Comparison of ENCODE assay signal across 26 cellular contexts in the genomic region with DNA sequence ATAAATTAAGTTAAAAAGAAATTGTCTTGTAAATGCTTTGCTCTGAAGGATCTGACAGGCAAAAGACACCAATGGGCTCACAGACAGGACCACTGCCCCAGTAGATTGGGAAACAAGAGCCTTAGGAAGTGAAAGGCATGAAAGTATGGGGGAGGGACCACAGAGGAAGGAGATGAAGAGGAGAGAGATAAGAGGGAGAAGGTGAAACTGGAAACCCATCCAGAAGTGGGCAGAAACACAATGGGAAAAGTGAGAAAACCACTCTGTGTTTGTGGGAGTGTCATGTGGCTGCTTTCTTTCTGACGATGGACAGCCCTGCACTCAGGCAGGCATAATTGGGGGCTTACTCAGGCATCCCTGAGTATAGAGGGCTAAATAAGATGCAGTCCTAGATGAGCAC. TPM values are rescaled to one million over a fixed set of nuclear protein-coding genes. Genes with fewer than 3 reads are reported as not detected.
DNase-seq lines count a peak whose midpoint lies in the region; ATAC-seq and TF ChIP-seq lines count a peak whose summit lies in the region.
"Had no signal": no experiment of that assay in that cellular context is flagged by ENCODE, and none has a peak within 500 bp of the region (broad histone marks: within the 10 kb centered on the region; RNA-seq: fewer than 3 reads in every experiment).

No MANE protein-coding gene starts in this region.

- no peaks in the 10 kb centered on the region for H3K36me3 ChIP-seq in GM23338 (ENCODE audit: insufficient read depth)
- no peaks in the 10 kb centered on the region for H3K36me3 ChIP-seq in IMR-90 (ENCODE audit: control insufficient read depth, insufficient read depth, low read length)
- no peaks in the 10 kb centered on the region for H3K36me3 ChIP-seq in mesodermal cell (ENCODE audit: control insufficient read depth, insufficient read depth, low read length)
- no peaks in the 10 kb centered on the region for H3K36me3 ChIP-seq in HAP-1 (replicated peaks)
- H3K36me3 ChIP-seq: BLaER1 had no signal

- no CpG with 5 or more reads among the region's 1 CpG for WGBS in IMR-90 (ENCODE audit: extremely low coverage in 2 of 2, insufficient read length in 1 of 2), 2 experiments
- WGBS in mesodermal cell (ENCODE audit: insufficient coverage in 2 of 2), 2 experiments: 67 to 100% methylated on average over 1 of the region's 1 CpG

- no peaks in the 10 kb centered on the region for H3K9me2 ChIP-seq in GM23338 (ENCODE audit: insufficient read depth)
- H3K9me2 ChIP-seq: SK-N-SH had no signal

- H3K4ac ChIP-seq in IMR-90 (ENCODE audit: low read depth, low read length): no peak overlapping the region

- TF ChIP-seq CTCF in GM23338 (conservative IDR thresholded peaks at IDR 0.05; ENCODE audit: low read depth in 2 of 2) (no peak), IMR-90 (conservative IDR thresholded peaks at IDR 0.05; ENCODE audit: low read depth, low read length) (no peak), GM10248 (IDR thresholded peaks at IDR 0.05; ENCODE audit: control extremely low read depth, extremely low read depth, low read depth, missing control alignments) (no peak), osteocyte (IDR thresholded peaks at IDR 0.05) (no peak)

- H3K27ac ChIP-seq in GM23338 (ENCODE audit: low read depth) (no peak overlapping the region), IMR-90 (ENCODE audit: insufficient read depth, low read length) (no peak overlapping the region), mesodermal cell (ENCODE audit: low read depth, low read length, severe bottlenecking) (peak overlapping the region; percentile 20)
- H3K27ac ChIP-seq: BLaER1, HL-60 had no signal

- H2AK5ac ChIP-seq in IMR-90 (ENCODE audit: low read depth, low read length): no peak overlapping the region

- dilution Hi-C loops in IMR-90 (cut with HindIII; ENCODE audit: low sequenced_read_pairs, unreplicated experiment): no loop called here

- H3K4me1 Mint-ChIP-seq in GM23338 (no peaks in the 10 kb centered on the region), osteocyte (ENCODE audit: unreplicated experiment) (no peaks in the 10 kb centered on the region)
- H3K4me1 Mint-ChIP-seq in dendritic cell treated with granulocyte-macrophage colony-stimulating factor and Interleukin-4, amounts not matched to agents 40 ng/mL and 50 ng/mL, for 4 days (ENCODE audit: low read depth): peaks cover 42% of the 10 kb centered on the region

- TF ChIP-seq POLR2A in IMR-90 (IDR thresholded peaks at IDR 0.05; ENCODE audit: low read depth, low read length): no peak

- H3K27ac Mint-ChIP-seq in GM23338: no peak overlapping the region
- peak overlapping the region; percentile 14 for H3K27ac Mint-ChIP-seq in dendritic cell treated with granulocyte-macrophage colony-stimulating factor and Interleukin-4, amounts not matched to agents 40 ng/mL and 50 ng/mL, for 4 days
- no peak overlapping the region for H3K27ac Mint-ChIP-seq in osteocyte (ENCODE audit: unreplicated experiment)
- H3K27ac Mint-ChIP-seq: CD4-positive, CD25-positive, alpha-beta regulatory T cell had no signal

- H3K79me1 ChIP-seq in IMR-90 (ENCODE audit: low read depth in 1 of 2, low read length in 2 of 2): no peaks in the 10 kb centered on the region

- H3K27me3 Mint-ChIP-seq in GM23338 (ENCODE audit: insufficient read depth, low read depth, poor library complexity): peaks cover 3% of the 10 kb centered on the region
- H3K27me3 Mint-ChIP-seq in dendritic cell treated with granulocyte-macrophage colony-stimulating factor and Interleukin-4, amounts not matched to agents 40 ng/mL and 50 ng/mL, for 4 days: no peaks in the 10 kb centered on the region
- peaks cover 4% of the 10 kb centered on the region for H3K27me3 Mint-ChIP-seq in osteocyte (ENCODE audit: unreplicated experiment)

- no peak overlapping the region for H4K5ac ChIP-seq in IMR-90 (ENCODE audit: low read depth, low read length)

- no peak overlapping the region for H2BK20ac ChIP-seq in IMR-90 (ENCODE audit: low read depth, low read length)

- H3K4me3 ChIP-seq in GM23338 (no peak overlapping the region), IMR-90 (ENCODE audit: insufficient read depth, low read depth, low read length) (no peak overlapping the region), mesodermal cell (ENCODE audit: extremely low read depth, insufficient read depth, low read length, poor library complexity, severe bottlenecking) (no peak overlapping the region), HAP-1 (no peak overlapping the region)
- H3K4me3 ChIP-seq: BLaER1 had no signal

- ATAC-seq in GM23338 (no peak), IMR-90 (ENCODE audit: low read depth) (no peak)

- H3K23ac ChIP-seq in IMR-90 (ENCODE audit: low read depth, low read length): no peak overlapping the region

- H3K4me2 ChIP-seq in GM23338: no peak overlapping the region
- H3K4me2 ChIP-seq in IMR-90 (ENCODE audit: low read depth, low read length): no peak overlapping the region
- H3K4me2 ChIP-seq: BLaER1, SK-N-SH had no signal

- no peaks in the 10 kb centered on the region for H3F3A ChIP-seq in GM23338 (replicated peaks; ENCODE audit: low read depth)

- no peaks in the 10 kb centered on the region for H3K9me1 ChIP-seq in IMR-90 (ENCODE audit: insufficient read depth, low read length)

- H2BK120ac ChIP-seq in IMR-90 (ENCODE audit: low read depth, low read length): no peak overlapping the region

- no peak overlapping the region for H4K8ac ChIP-seq in IMR-90 (ENCODE audit: low read depth in 2 of 2, low read length in 2 of 2)

- POLR2A ChIA-PET in IMR-90 (lab: Charles Lee; ENCODE audit: unreplicated experiment): no interaction called here
- POLR2A ChIA-PET in GM10248 (lab: Yijun Ruan, JAX): no interaction called here

- H3K18ac ChIP-seq in IMR-90 (ENCODE audit: low read depth, low read length): no peak overlapping the region

- H3K36me3 Mint-ChIP-seq in GM23338 (ENCODE audit: low read depth): no peaks in the 10 kb centered on the region
- no peaks in the 10 kb centered on the region for H3K36me3 Mint-ChIP-seq in dendritic cell treated with granulocyte-macrophage colony-stimulating factor and Interleukin-4, amounts not matched to agents 40 ng/mL and 50 ng/mL, for 4 days (ENCODE audit: low read depth)
- no peaks in the 10 kb centered on the region for H3K36me3 Mint-ChIP-seq in osteocyte (ENCODE audit: unreplicated experiment)
- H3K36me3 Mint-ChIP-seq: CD4-positive, CD25-positive, alpha-beta regulatory T cell had no signal

- H4K91ac ChIP-seq in IMR-90 (ENCODE audit: insufficient read depth, low read depth, low read length): no peak overlapping the region

- H2AK9ac ChIP-seq in IMR-90 (replicated peaks; ENCODE audit: low read depth, low read length, poor library complexity): no peak overlapping the region

- H3K9me3 Mint-ChIP-seq in GM23338 (no peaks in the 10 kb centered on the region; the same call in 2 of the 3 replicates), osteocyte (ENCODE audit: unreplicated experiment) (no peaks in the 10 kb centered on the region)
- H3K9me3 Mint-ChIP-seq in dendritic cell treated with granulocyte-macrophage colony-stimulating factor and Interleukin-4, amounts not matched to agents 40 ng/mL and 50 ng/mL, for 4 days: no peaks in the 10 kb centered on the region
- H3K9me3 Mint-ChIP-seq: CD4-positive, CD25-positive, alpha-beta regulatory T cell had no signal

- H3K14ac ChIP-seq in IMR-90 (replicated peaks; ENCODE audit: low read depth, low read length): no peak overlapping the region

- no peak overlapping the region for H2BK15ac ChIP-seq in IMR-90 (ENCODE audit: low read depth, low read length)

- BruUV-seq in IMR-90 (replicated peaks; lab: Mats Ljungman, UMichigan): no TSS peak

- H3K79me2 ChIP-seq in GM23338 (replicated peaks; ENCODE audit: insufficient read depth): no peaks in the 10 kb centered on the region

- H4K20me1 ChIP-seq in GM23338 (replicated peaks; ENCODE audit: insufficient read depth) (no peaks in the 10 kb centered on the region), IMR-90 (ENCODE audit: insufficient read depth, low read length) (no peaks in the 10 kb centered on the region)
- H4K20me1 ChIP-seq: BLaER1 had no signal

- no peak overlapping the region for H3K9ac ChIP-seq in IMR-90 (ENCODE audit: low read depth, low read length)
- H3K9ac ChIP-seq: BLaER1, SK-N-SH had no signal

- H3K4me1 ChIP-seq in GM23338 (ENCODE audit: insufficient read depth) (no peaks in the 10 kb centered on the region), IMR-90 (ENCODE audit: control insufficient read depth, insufficient read depth, low read length) (no peaks in the 10 kb centered on the region), mesodermal cell (ENCODE audit: control insufficient read depth, insufficient read depth, low read length, poor library complexity, severe bottlenecking) (no peaks in the 10 kb centered on the region), HAP-1 (no peaks in the 10 kb centered on the region)

- no peak for TF ChIP-seq RAD21 in IMR-90 (IDR thresholded peaks at IDR 0.05; ENCODE audit: low read length)

- H3K27me3 ChIP-seq in GM23338 (ENCODE audit: insufficient read depth) (no peaks in the 10 kb centered on the region), IMR-90 (ENCODE audit: control insufficient read depth, insufficient read depth, low read length) (no peaks in the 10 kb centered on the region), HAP-1 (ENCODE audit: low read depth) (no peaks in the 10 kb centered on the region)
- H3K27me3 ChIP-seq: BLaER1 had no signal

- no peak overlapping the region for H3K56ac ChIP-seq in IMR-90 (ENCODE audit: extremely low read depth, insufficient read depth, low read length)

- in situ Hi-C loops in IMR-90 (cut with MboI; ENCODE audit: low sequenced_read_pairs) (no loop called here), HAP-1 (cut with MboI; ENCODE audit: low sequenced_read_pairs) (no loop called here)

- CTCF ChIA-PET in IMR-90 (lab: Yijun Ruan, JAX): no interaction called here
- CTCF ChIA-PET in GM10248 (lab: Yijun Ruan, JAX): no interaction called here

- peak overlapping the region; percentile 69 for H2AFZ ChIP-seq in GM23338
- peak overlapping the region; percentile 70 for H2AFZ ChIP-seq in IMR-90 (replicated peaks; ENCODE audit: low read length, poor library complexity)

- H3K4me3 Mint-ChIP-seq in GM23338 (no peak overlapping the region), osteocyte (ENCODE audit: unreplicated experiment) (no peak overlapping the region)
- no peak overlapping the region for H3K4me3 Mint-ChIP-seq in dendritic cell treated with granulocyte-macrophage colony-stimulating factor and Interleukin-4, amounts not matched to agents 40 ng/mL and 50 ng/mL, for 4 days
- H3K4me3 Mint-ChIP-seq: CD4-positive, CD25-positive, alpha-beta regulatory T cell had no signal

- DNase-seq in GM23338 (ENCODE audit: low spot score) (no peak), IMR-90 (no peak), GM10248 (ENCODE audit: extremely low spot score) (no peak), hypothalamus (lab: John Stamatoyannopoulos, UW) (no peak), osteocyte (ENCODE audit: extremely low spot score, unreplicated experiment) (no peak), HAP-1 (ENCODE audit: low spot score in 2 of 2) (no peak)
- DNase-seq: CD4-positive, CD25-positive, alpha-beta regulatory T cell; DMS153; DND-41; HCEC 1CT; Karpas-422; MV-4-11; NCI-H1105 treated with DMSO at 0.1 percent for 48 hours; NCI-H146; NCI-H1930; NCI-H2171; NCI-H345; NCI-H510A treated with DMSO at 0.1 percent for 48 hours; NCI-H748 treated with DMSO at 0.1 percent for 48 hours; SIG-M5; SK-N-SH; SW 1271 had no signal

- H2BK5ac ChIP-seq in IMR-90 (ENCODE audit: low read depth, low read length, poor library complexity, severe bottlenecking): no peak overlapping the region

- no peaks in the 10 kb centered on the region for H3K9me3 ChIP-seq in IMR-90 (ENCODE audit: control insufficient read depth, insufficient read depth, low read length)
- H3K9me3 ChIP-seq in mesodermal cell (ENCODE audit: control insufficient read depth, low read length): no peaks in the 10 kb centered on the region
- H3K9me3 ChIP-seq in HAP-1: no peaks in the 10 kb centered on the region
- H3K9me3 ChIP-seq: BLaER1, SK-N-SH had no signal

- intact Hi-C loops in IMR-90 (cut with micrococcal nuclease): no loop called here
- intact Hi-C loops in dendritic cell treated with granulocyte-macrophage colony-stimulating factor and Interleukin-4, amounts not matched to agents 40 ng/mL and 50 ng/mL, for 4 days (cut with micrococcal nuclease): loop anchor here (10.0 kb wide), 1 partner anchor 204 kb away; no protein-coding TSS in a partner anchor

RNA-seq across cellular contexts. Expression of a gene that starts 12.1 kb away (rescaled TPM):
- total RNA-seq in GM23338 (2014; rRNA removed; shearing (Covaris generic)): 22.2 and 31.6 TPM in 2 replicates
- polyA plus RNA-seq in GM23338 (2016; fragmentation: Nextera tagmentation; extraction: Ambion mirVana) (20.7 and 26.1 TPM in 2 replicates), IMR-90 (2012; rRNA removed) (10.6 and 12.7 TPM in 2 replicates)
- total RNA-seq in IMR-90 (2012; rRNA removed) (12.4 and 12.8 TPM in 2 replicates), osteocyte (16.6 and 18.5 TPM in 2 replicates)
- 1.9 and 6.5 TPM in 2 replicates for polyA plus RNA-seq in IMR-90 (2012; cell fraction: cytosol; rRNA removed)
- 3.0 and 21.3 TPM in 2 replicates for polyA plus RNA-seq in IMR-90 (2012; cell fraction: nucleus; rRNA removed; ENCODE audit: low replicate concordance)
- 12.5 TPM for polyA plus RNA-seq in mesodermal cell (2013, experiment 1 of 2)
- 14.0 TPM for polyA plus RNA-seq in mesodermal cell (2013, experiment 2 of 2)
